Comparison of ENCODE assay signal across 8 cellular contexts in the genomic region with DNA sequence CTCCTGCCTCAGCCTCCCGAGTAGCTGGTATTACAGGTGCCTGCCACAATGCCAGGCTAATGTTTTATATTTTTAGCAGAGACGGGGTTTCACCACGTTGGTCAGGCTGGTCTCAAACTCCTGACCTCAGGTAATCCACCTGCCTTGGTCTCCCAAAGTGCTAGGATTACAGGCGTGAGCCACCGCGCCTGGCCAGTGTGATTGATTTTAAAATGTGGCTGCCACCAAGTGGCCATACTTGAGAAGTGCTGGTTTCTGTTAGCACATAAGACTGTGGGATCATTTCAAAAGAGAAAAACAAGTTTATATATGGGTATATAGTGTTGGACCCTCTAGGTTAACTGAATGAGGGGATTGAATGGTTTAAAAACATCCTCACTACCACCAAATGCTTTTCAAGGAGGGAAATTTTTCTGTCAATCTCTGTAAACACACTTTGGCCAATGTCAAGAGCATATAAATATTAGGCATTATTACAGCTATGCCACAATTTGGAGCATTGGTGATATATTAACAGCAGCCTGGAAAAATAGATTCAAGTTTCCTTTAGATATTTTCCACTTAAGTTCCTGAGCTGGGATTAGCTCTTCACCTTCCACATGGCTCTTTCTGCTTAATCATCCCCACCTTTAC. TPM values are rescaled to one million over a fixed set of nuclear protein-coding genes. Genes with fewer than 3 reads are reported as not detected.
A peak's percentile ranks its signal among the peaks of the same experiment; 100 is the strongest.
DNase-seq lines count a peak whose midpoint lies in the region; ATAC-seq and TF ChIP-seq lines count a peak whose summit lies in the region.

No MANE protein-coding gene starts in this region.

- H3K27ac ChIP-seq in cardiac muscle cell (no peak overlapping the region), gastrocnemius medialis (peak overlapping the region; percentile 66 to 79 (median 72))

- H3K4me3 ChIP-seq in cardiac muscle cell (no peak overlapping the region), gastrocnemius medialis (no peak overlapping the region)

- TF ChIP-seq POLR2A in gastrocnemius medialis (IDR thresholded peaks at IDR 0.05): no peak

- DNase-seq in NCI-H2029 (lab: John Stamatoyannopoulos, UW) (peak; percentile 18), NCI-H2029 treated with DMSO at 0.1 percent for 48 hours (lab: John Stamatoyannopoulos, UW) (no peak), NCI-H2227 treated with DMSO at 0.1 percent for 48 hours (lab: John Stamatoyannopoulos, UW) (peak; percentile 8), cardiac muscle cell (ENCODE audit: low read depth in 1 of 2, low spot score in 1 of 2) (peak; percentile 37 to 60), gastrocnemius medialis (peak in 1 of 2 donors; percentile 52)
- DNase-seq in activated naive CD4-positive, alpha-beta T cell treated with anti-CD3 and anti-CD28 coated beads, Interleukin-2, amount 10 ng/mL, durations not matched to agents 7 days and 5 days: peak; percentile 67

- H3K4me1 Mint-ChIP-seq in activated naive CD4-positive, alpha-beta T cell treated with anti-CD3 and anti-CD28 coated beads, Interleukin-2, amount 10 ng/mL, durations not matched to agents 7 days and 5 days: no peaks in the 10 kb centered on the region

- no peaks in the 10 kb centered on the region for H3K27me3 Mint-ChIP-seq in activated naive CD4-positive, alpha-beta T cell treated with anti-CD3 and anti-CD28 coated beads, Interleukin-2, amount 10 ng/mL, durations not matched to agents 7 days and 5 days

- H3K4me3 Mint-ChIP-seq in activated naive CD4-positive, alpha-beta T cell treated with anti-CD3 and anti-CD28 coated beads, Interleukin-2, amount 10 ng/mL, durations not matched to agents 7 days and 5 days: no peak overlapping the region

- in situ Hi-C loops in gastrocnemius medialis (cut with MboI; ENCODE audit: low sequenced_read_pairs in 4 of 4): loop anchor here in 2 of 4 donors (10.0 kb wide), 1 partner anchor 152 kb away; no protein-coding TSS in a partner anchor

- peaks cover 85% of the 10 kb centered on the region for H3K36me3 Mint-ChIP-seq in activated naive CD4-positive, alpha-beta T cell treated with anti-CD3 and anti-CD28 coated beads, Interleukin-2, amount 10 ng/mL, durations not matched to agents 7 days and 5 days

- intact Hi-C loops in gastrocnemius medialis (cut with DNase I; ENCODE audit: low total_unique reads): loop anchor here (5.0 kb wide), 1 partner anchor 154 kb away; no protein-coding TSS in a partner anchor

- H3K9me3 Mint-ChIP-seq in activated naive CD4-positive, alpha-beta T cell treated with anti-CD3 and anti-CD28 coated beads, Interleukin-2, amount 10 ng/mL, durations not matched to agents 7 days and 5 days: no peaks in the 10 kb centered on the region

- H3K9me3 ChIP-seq in cardiac muscle cell (ENCODE audit: low read depth) (no peaks in the 10 kb centered on the region), gastrocnemius medialis (no peaks in the 10 kb centered on the region)

- peaks cover 88% of the 10 kb centered on the region for H3K36me3 ChIP-seq in cardiac muscle cell
- peaks cover 5 to 92% of the 10 kb centered on the region in 2 donors for H3K36me3 ChIP-seq in gastrocnemius medialis

- H3K27ac Mint-ChIP-seq in activated naive CD4-positive, alpha-beta T cell treated with anti-CD3 and anti-CD28 coated beads, Interleukin-2, amount 10 ng/mL, durations not matched to agents 7 days and 5 days: peak overlapping the region; percentile 13

- peak in 1 of 2 donors; percentile 74 for ATAC-seq in gastrocnemius medialis
- no peak for ATAC-seq in HG03095 (IDR thresholded peaks at IDR 0.05; ENCODE audit: unreplicated experiment)
- no peak for ATAC-seq in GM21619 (IDR thresholded peaks at IDR 0.05; ENCODE audit: unreplicated experiment)

- TF ChIP-seq CTCF in cardiac muscle cell (IDR thresholded peaks at IDR 0.05; ENCODE audit: low read depth, low read length) (peak; percentile 63), gastrocnemius medialis (IDR thresholded peaks at IDR 0.05 in 4 of 5, conservative IDR thresholded peaks at IDR 0.05 in 1 of 5) (peak; percentile 63 to 72 (median 70))

- H3K27me3 ChIP-seq in cardiac muscle cell (no peaks in the 10 kb centered on the region), gastrocnemius medialis (no peaks in the 10 kb centered on the region)

- H3K4me1 ChIP-seq in cardiac muscle cell (ENCODE audit: low read depth) (no peaks in the 10 kb centered on the region), gastrocnemius medialis (peaks cover 0 to 15% of the 10 kb centered on the region in 2 donors)

- CTCF ChIA-PET in activated naive CD4-positive, alpha-beta T cell treated with anti-CD3 and anti-CD28 coated beads, Interleukin-2, amount 10 ng/mL, durations not matched to agents 7 days and 5 days (lab: Charles Lee): interaction anchor here (1.1 to 3.9 kb wide), 11 partner anchors 9 to 189 kb away, joined by 3 to 41 read pairs (median 5); a partner anchor contains a TSS

RNA-seq across cellular contexts. Expression of a gene that starts 13.5 kb away (rescaled TPM):
- total RNA-seq in cardiac muscle cell (40.9 and 44.6 TPM in 2 replicates), gastrocnemius medialis (1 to 10 TPM in 3 of 4 donors, under 1 TPM in 1; 0.25 to 3.7 (median 2.4) TPM)
- 28.1 and 35.4 TPM in 2 replicates for polyA plus RNA-seq in cardiac muscle cell

RNA-seq across cellular contexts. Expression of a gene that starts 18.9 kb away (rescaled TPM):
- total RNA-seq in cardiac muscle cell: 102 and 110 TPM in 2 replicates
- 145 and 158 TPM in 2 replicates for polyA plus RNA-seq in cardiac muscle cell
- 10 to 100 TPM; 15.3 to 37.9 (median 28.4) TPM for total RNA-seq in gastrocnemius medialis

RNA-seq across cellular contexts. Expression of a gene that starts 34.9 kb away (rescaled TPM):
- 45.6 and 46.1 TPM in 2 replicates for total RNA-seq in cardiac muscle cell
- polyA plus RNA-seq in cardiac muscle cell: 11.6 and 17.9 TPM in 2 replicates
- total RNA-seq in gastrocnemius medialis: 10 to 100 TPM; 22.1 to 37.3 (median 24.2) TPM
